ENCODE assay signal across 14 cellular contexts in genomic region chr6:162621246-162621645, GRCh38.
DNase-seq lines count a peak whose midpoint lies in the region; ATAC-seq and TF ChIP-seq lines count a peak whose summit lies in the region.
"Had no signal": no experiment of that assay in that cellular context is flagged by ENCODE, and none has a peak within 500 bp of the region (broad histone marks: within the 10 kb centered on the region; RNA-seq: fewer than 3 reads in every experiment).

No MANE protein-coding gene starts in this region.

- no peak overlapping the region for H2AFZ ChIP-seq in mesenchymal stem cell (ENCODE audit: low read depth, low read length)

- H3K14ac ChIP-seq in mesenchymal stem cell (ENCODE audit: low read length in 2 of 2), result no peak overlapping the region

- H4K8ac ChIP-seq in mesenchymal stem cell (ENCODE audit: low read length), result no peak overlapping the region

- H2BK15ac ChIP-seq in mesenchymal stem cell (ENCODE audit: low read depth, poor library complexity, severe bottlenecking), result no peak overlapping the region

- no peaks in the 10 kb centered on the region for H3K36me3 ChIP-seq in mesenchymal stem cell (ENCODE audit: control insufficient read depth in 1 of 2, insufficient read depth in 2 of 2, low read depth in 1 of 2, low read length in 2 of 2)
- no peaks in the 10 kb centered on the region for H3K36me3 ChIP-seq in left lung
- H3K36me3 ChIP-seq: SJSA1, thoracic aorta had no signal

- H3K9me3 ChIP-seq in mesenchymal stem cell (ENCODE audit: control insufficient read depth, low read length) (no peaks in the 10 kb centered on the region), left lung (no peaks in the 10 kb centered on the region)
- H3K9me3 ChIP-seq: thoracic aorta had no signal

- no peaks in the 10 kb centered on the region for H3K27me3 ChIP-seq in mesenchymal stem cell (ENCODE audit: control insufficient read depth in 1 of 2, insufficient read depth in 1 of 2, low read length in 2 of 2)
- H3K27me3 ChIP-seq in left lung, result no peaks in the 10 kb centered on the region
- H3K27me3 ChIP-seq: SJSA1 had no signal

- no peak overlapping the region for H3K18ac ChIP-seq in mesenchymal stem cell (ENCODE audit: low read depth in 1 of 2, low read length in 2 of 2)

- H3K4ac ChIP-seq in mesenchymal stem cell (ENCODE audit: low read depth in 1 of 2, low read length in 2 of 2), result no peak overlapping the region

- 16% methylated on average over 3 of the region's 4 CpGs for WGBS in mesenchymal stem cell

- no peak overlapping the region for H2BK5ac ChIP-seq in mesenchymal stem cell (ENCODE audit: low read depth, low read length, poor library complexity, severe bottlenecking)

- intact Hi-C loops in left lung (cut with DNase I), result no loop called here

- H2BK12ac ChIP-seq in mesenchymal stem cell (ENCODE audit: low read length in 2 of 2), result no peak overlapping the region

- H3K9ac ChIP-seq in mesenchymal stem cell (ENCODE audit: low read length), result no peak overlapping the region

- no peak overlapping the region for H2BK120ac ChIP-seq in mesenchymal stem cell (ENCODE audit: low read depth, low read length)

- ATAC-seq in GM18861 (IDR thresholded peaks at IDR 0.05; ENCODE audit: unreplicated experiment) (peak; percentile 62), HG02852 (IDR thresholded peaks at IDR 0.05; ENCODE audit: unreplicated experiment) (peak; percentile 67), left lung (no peak), HG03196 (IDR thresholded peaks at IDR 0.05; ENCODE audit: unreplicated experiment) (no peak)

- TF ChIP-seq CTCF in left lung (IDR thresholded peaks at IDR 0.05), result no peak

- no peak overlapping the region for H2AK5ac ChIP-seq in mesenchymal stem cell (ENCODE audit: low read length, severe bottlenecking)

- H3K23ac ChIP-seq in mesenchymal stem cell (ENCODE audit: low read length in 2 of 2), result no peak overlapping the region

- DNase-seq in amniotic epithelial cell (ENCODE audit: low read depth) (peak; percentile 5), mesenchymal stem cell (peak; percentile 46), GM19238 (ENCODE audit: insufficient read length, low spot score) (no peak), left lung (no peak), NCI-H446 treated with DMSO at 0.1 percent for 48 hours (lab: John Stamatoyannopoulos, UW) (no peak)
- DNase-seq: activated T-cell treated with anti-CD3 and anti-CD28 coated beads, Interleukin-2, amount 50 U/mL, for 4 hours; erythroblast; GDM1; NCI-H1436 treated with DMSO at 0.1 percent for 48 hours had no signal

- peaks cover 4% of the 10 kb centered on the region for H3K4me1 ChIP-seq in mesenchymal stem cell (ENCODE audit: control insufficient read depth, insufficient read depth, low read depth, low read length)
- no peaks in the 10 kb centered on the region for H3K4me1 ChIP-seq in left lung
- H3K4me1 ChIP-seq: SJSA1 had no signal

- no peak overlapping the region for H4K91ac ChIP-seq in mesenchymal stem cell (ENCODE audit: low read length)

- H3K27ac ChIP-seq in mesenchymal stem cell (ENCODE audit: low read length, poor library complexity, severe bottlenecking), result no peak overlapping the region
- no peak overlapping the region for H3K27ac ChIP-seq in left lung
- H3K27ac ChIP-seq: SJSA1, thoracic aorta had no signal

- H3K4me3 ChIP-seq in mesenchymal stem cell (ENCODE audit: insufficient read depth in 1 of 2, low read depth in 1 of 2, low read length in 2 of 2) (no peak overlapping the region), left lung (no peak overlapping the region)
- H3K4me3 ChIP-seq: SJSA1, thoracic aorta had no signal

- no peaks in the 10 kb centered on the region for H3K79me1 ChIP-seq in mesenchymal stem cell (replicated peaks; ENCODE audit: low read length, poor library complexity, severe bottlenecking)

- no peak overlapping the region for H3K4me2 ChIP-seq in mesenchymal stem cell (ENCODE audit: low read length, poor library complexity, severe bottlenecking)

Comparison
In these comparisons a context has a peak if more than half of its experiments do, and no peak if none do; other contexts are left out.
1. ATAC-seq: peak in GM18861 (single experiment) and HG02852 (single experiment); none in left lung (single experiment) and HG03196 (single experiment).
2. DNase-seq: peak in amniotic epithelial cell (single experiment) and mesenchymal stem cell (single experiment); none in GM19238 (single experiment), left lung (0 of 2) and NCI-H446 treated with DMSO at 0.1 percent for 48 hours (single experiment).